21 cellular contexts compared by ENCODE assay signal in genomic region chrX:87702795-87703194, GRCh38.
"Had no signal": no experiment of that assay in that cellular context is flagged by ENCODE, and none has a peak within 500 bp of the region (broad histone marks: within the 10 kb centered on the region; RNA-seq: fewer than 3 reads in every experiment).

No MANE protein-coding gene starts in this region.

- H3K4me1 ChIP-seq: body of pancreas, left lung, right atrium auricular region, tibial nerve had no signal

- H3K9me3 Mint-ChIP-seq: activated T-cell treated with anti-CD3 and anti-CD28 coated beads, Interleukin-2, amount 50 U/mL, for 4 hours; activated T-helper 17 cell treated with anti-CD3 and anti-CD28 coated beads, Interleukin-2, amount 50 U/mL, for 72 hours had no signal

- H3K27ac ChIP-seq: body of pancreas, left lung, right atrium auricular region, tibial nerve had no signal

- H3K27me3 Mint-ChIP-seq: activated CD8-positive, alpha-beta T cell treated with anti-CD3 and anti-CD28 coated beads for 36 hours; activated T-helper 17 cell treated with anti-CD3 and anti-CD28 coated beads, Interleukin-2, amount 50 U/mL, for 72 hours; effector memory CD8-positive, alpha-beta T cell had no signal

- H3K9me3 ChIP-seq: body of pancreas, mucosa of descending colon, right atrium auricular region, tibial nerve had no signal

- H3K27ac Mint-ChIP-seq: activated CD8-positive, alpha-beta T cell treated with anti-CD3 and anti-CD28 coated beads for 36 hours; activated T-helper 17 cell treated with anti-CD3 and anti-CD28 coated beads, Interleukin-2, amount 50 U/mL, for 72 hours; effector memory CD8-positive, alpha-beta T cell; natural killer cell treated with Interleukin-12 subunit alpha and Interleukin-12 subunit beta and Interleukin-15 and Interleukin-18, amount 100 ng/mL, for 72 hours; WTC11 had no signal

- H3K4me1 Mint-ChIP-seq: activated T-helper 17 cell treated with anti-CD3 and anti-CD28 coated beads, Interleukin-2, amount 50 U/mL, for 72 hours had no signal

- H3K36me3 Mint-ChIP-seq: natural killer cell treated with Interleukin-12 subunit alpha and Interleukin-12 subunit beta and Interleukin-15 and Interleukin-18, amount 100 ng/mL, for 72 hours had no signal

- ATAC-seq: activated CD8-positive, alpha-beta T cell treated with anti-CD3 and anti-CD28 coated beads for 36 hours; activated T-cell treated with anti-CD3 and anti-CD28 coated beads, Interleukin-2, amount 50 U/mL, for 4 hours; activated T-helper 17 cell treated with anti-CD3 and anti-CD28 coated beads, Interleukin-2, amount 50 U/mL, for 72 hours; body of pancreas; effector memory CD8-positive, alpha-beta T cell; left lung; mucosa of descending colon; natural killer cell treated with Interleukin-12 subunit alpha and Interleukin-12 subunit beta and Interleukin-15 and Interleukin-18, amount 100 ng/mL, for 72 hours; WTC11 had no signal

- H3K4me3 ChIP-seq: body of pancreas, left lung, mucosa of descending colon, right atrium auricular region, smooth muscle cell, tibial nerve had no signal

- H3K4me3 Mint-ChIP-seq: activated CD8-positive, alpha-beta T cell treated with anti-CD3 and anti-CD28 coated beads for 36 hours; activated T-cell treated with anti-CD3 and anti-CD28 coated beads, Interleukin-2, amount 50 U/mL, for 4 hours; activated T-helper 17 cell treated with anti-CD3 and anti-CD28 coated beads, Interleukin-2, amount 50 U/mL, for 72 hours; effector memory CD8-positive, alpha-beta T cell; natural killer cell treated with Interleukin-12 subunit alpha and Interleukin-12 subunit beta and Interleukin-15 and Interleukin-18, amount 100 ng/mL, for 72 hours; WTC11 had no signal

- H3K27me3 ChIP-seq: body of pancreas, left lung, right atrium auricular region, tibial nerve had no signal

- H3K36me3 ChIP-seq: left lung, right atrium auricular region, tibial nerve had no signal

- DNase-seq: activated CD4-positive, alpha-beta T cell treated with anti-CD3 and anti-CD28 coated beads, Interleukin-2, amount 50 U/mL, for 1 hour; activated CD8-positive, alpha-beta T cell treated with anti-CD3 and anti-CD28 coated beads for 36 hours; activated gamma-delta T cell treated with Interleukin-2 at 50 U/mL for 16 hours; activated naive CD4-positive, alpha-beta T cell treated with anti-CD3 and anti-CD28 coated beads, Interleukin-2, amount 50 U/mL, for 16 hours; activated T-cell treated with anti-CD3 and anti-CD28 coated beads, Interleukin-2, amount 50 U/mL, for 4 hours; amniotic stem cell; body of pancreas; cortex of kidney; effector memory CD8-positive, alpha-beta T cell; left lung; mucosa of descending colon; stimulated activated CD4-positive, alpha-beta T cell treated with anti-CD3 and anti-CD28 coated beads, Interleukin-15, amount 100 ng/mL, for 24 hours; stimulated activated CD4-positive, alpha-beta T cell treated with anti-CD3 and anti-CD28 coated beads, Interleukin-2, amount 100 ng/mL, for 24 hours; stimulated activated naive CD4-positive, alpha-beta T cell; T-helper 2 cell had no signal
